Comparison of ENCODE assay signal across 8 cellular contexts in the genomic region with DNA sequence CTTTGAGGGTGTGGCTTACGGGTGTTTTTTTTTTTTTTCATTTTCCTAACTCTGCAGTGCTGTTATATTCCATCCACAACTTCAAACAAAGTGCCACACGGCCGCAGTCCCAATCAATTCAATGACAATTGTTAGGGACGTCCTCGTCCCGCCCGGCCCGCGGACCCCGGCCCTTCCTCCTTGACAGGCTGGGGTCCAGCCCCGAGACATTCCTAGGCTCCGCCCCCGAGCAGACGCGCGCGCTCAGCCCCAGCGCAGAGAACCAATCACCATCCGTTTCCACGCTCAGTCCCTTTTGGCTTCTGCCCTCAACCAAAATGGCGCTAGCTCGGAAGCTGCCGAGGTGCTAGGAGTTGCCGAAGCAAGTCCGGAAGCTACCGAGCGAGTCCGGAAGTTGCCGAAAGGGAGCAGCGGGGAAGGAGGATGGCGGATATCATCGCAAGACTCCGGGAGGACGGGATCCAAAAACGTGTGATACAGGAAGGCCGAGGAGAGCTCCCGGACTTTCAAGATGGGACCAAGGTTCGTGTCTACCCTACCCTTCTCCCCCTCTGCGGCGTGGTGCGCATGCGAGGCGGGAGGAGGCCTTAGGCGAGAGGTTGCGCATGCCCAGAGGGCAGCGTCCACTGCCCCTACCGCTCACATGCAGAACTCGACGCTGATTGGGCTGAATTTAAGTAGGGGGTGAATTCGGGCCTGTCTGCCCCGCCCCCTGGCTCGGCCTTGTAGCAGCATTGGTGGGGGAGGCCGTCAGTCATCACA. TPM values are rescaled to one million over a fixed set of nuclear protein-coding genes. Genes with fewer than 3 reads are reported as not detected.
DNase-seq lines count a peak whose midpoint lies in the region; ATAC-seq, FAIRE-seq and TF ChIP-seq lines count a peak whose summit lies in the region.

Gene AIP (plus strand): TSS at position 291 of the 762 bp plus-strand sequence. CDS start 133 bp downstream, at position 424.

- peak; percentile 95 for FAIRE-seq in GM19239 (lab: Jason Lieb, UNC)

- DNase-seq in BJ (ENCODE audit: low read depth) (peak; percentile 86), GM19239 (ENCODE audit: insufficient read length, low spot score) (peak; percentile 92), NCI-H524 treated with DMSO at 0.1 percent for 48 hours (lab: John Stamatoyannopoulos, UW) (peak; percentile 72), kidney tubule cell (ENCODE audit: low spot score) (peak; percentile 98)
- peak; percentile 94 to 96 for DNase-seq in activated CD4-positive, alpha-beta T cell treated with anti-CD3 and anti-CD28 coated beads for 4 hours
- peak; percentile 86 to 97 (median 94) for DNase-seq in stimulated activated CD4-positive, alpha-beta T cell treated with anti-CD3 and anti-CD28 coated beads, Interleukin-1b, Interleukin-23, amount 100 ng/mL, for 24 hours (ENCODE audit: low read depth in 4 of 4, low spot score in 1 of 4)

- peak within 1 kb of the TSS; percentile 92 for H3K27ac ChIP-seq in cingulate gyrus (ENCODE audit: low read depth, low read length)

- POLR2A ChIA-PET in BJ (lab: Charles Lee) = no interaction called here

- peaks cover 2% of the 10 kb centered on the region; the same call in 1 of the 2 replicates for H3K36me3 ChIP-seq in BJ (ENCODE audit: control insufficient read depth, insufficient read depth, low read length)

- ATAC-seq in HG03457 (IDR thresholded peaks at IDR 0.05; ENCODE audit: unreplicated experiment) = peak; percentile 54

- peak within 1 kb of the TSS; percentile 70 for H3K4me3 ChIP-seq in BJ (ENCODE audit: low read depth, low read length)

- CTCF ChIA-PET in BJ (lab: Yijun Ruan, JAX) = interaction anchor here (0.6 kb wide), 1 partner anchor 15 kb away, joined by 3 read pairs; no protein-coding TSS in a partner anchor

- TF ChIP-seq CTCF in BJ (IDR thresholded peaks at IDR 0.05; ENCODE audit: insufficient read depth, low read depth, low read length) = peak; percentile 21; the same call in 1 of the 2 replicates

- H3K27me3 ChIP-seq in BJ (ENCODE audit: control insufficient read depth, insufficient read depth, low read length) = no peaks in the 10 kb centered on the region

RNA-seq across cellular contexts. Expression of gene AIP, which starts in this region (rescaled TPM):
- polyA plus RNA-seq in BJ (2011; rRNA removed) = 69.9 and 133 TPM in 2 replicates
- 34.8 and 51.3 TPM in 2 replicates for polyA minus RNA-seq in BJ (2011; rRNA and poly(A)+ RNA removed)

Comparison
In these comparisons a context has a peak if more than half of its experiments do, and no peak if none do; other contexts are left out.
1. Peak in every context shown above with its lines: DNase-seq, ATAC-seq, H3K4me3 ChIP-seq and H3K27ac ChIP-seq.